Comparison of ENCODE assay signal across 12 cellular contexts in genomic region chr10:122258136-122259074, GRCh38. TPM values are rescaled to one million over a fixed set of nuclear protein-coding genes. Genes with fewer than 3 reads are reported as not detected.
A peak's percentile ranks its signal among the peaks of the same experiment; 100 is the strongest.
DNase-seq lines count a peak whose midpoint lies in the region; ATAC-seq and TF ChIP-seq lines count a peak whose summit lies in the region.
"Had no signal": no experiment of that assay in that cellular context is flagged by ENCODE, and none has a peak within 500 bp of the region (broad histone marks: within the 10 kb centered on the region; RNA-seq: fewer than 3 reads in every experiment).

No MANE protein-coding gene starts in this region.

- peaks cover 6% of the 10 kb centered on the region for H3K27me3 Mint-ChIP-seq in neural progenitor cell (ENCODE audit: insufficient read depth, low read depth)

- peaks cover 28% of the 10 kb centered on the region for H3K36me3 Mint-ChIP-seq in neural progenitor cell
- H3K36me3 Mint-ChIP-seq: CD4-positive, CD25-positive, alpha-beta regulatory T cell had no signal

- H2AFZ ChIP-seq in neural progenitor cell (replicated peaks), result no peak overlapping the region

- H3K9me3 Mint-ChIP-seq in neural progenitor cell, result peaks cover 21% of the 10 kb centered on the region

- DNase-seq in EH (ENCODE audit: low read depth) (peak; percentile 60), Panc1 (ENCODE audit: low read depth, low spot score) (no peak), cardiac septum (ENCODE audit: low spot score) (peak; percentile 70), neural progenitor cell (ENCODE audit: low spot score) (no peak), NCI-H1694 (lab: John Stamatoyannopoulos, UW) (no peak)
- DNase-seq: activated CD4-positive, alpha-beta T cell treated with anti-CD3 and anti-CD28 coated beads for 48 hours; activated naive CD4-positive, alpha-beta T cell treated with Interleukin-2 at 50 U/mL for 16 hours; CD4-positive, CD25-positive, alpha-beta regulatory T cell had no signal

- H3K9ac ChIP-seq in neural progenitor cell, result no peak overlapping the region

- H3K36me3 ChIP-seq in Panc1 (ENCODE audit: control insufficient read depth, insufficient read depth, low read length), result peaks cover 8% of the 10 kb centered on the region
- H3K36me3 ChIP-seq in neural progenitor cell, result peaks cover 3% of the 10 kb centered on the region

- H4K20me1 ChIP-seq in neural progenitor cell (ENCODE audit: low read depth), result no peaks in the 10 kb centered on the region

- H3K4me3 Mint-ChIP-seq in neural progenitor cell, result no peak overlapping the region
- H3K4me3 Mint-ChIP-seq: CD4-positive, CD25-positive, alpha-beta regulatory T cell had no signal

- no peak for TF ChIP-seq CTCF in Panc1 (IDR thresholded peaks at IDR 0.05)
- TF ChIP-seq CTCF in neural progenitor cell (IDR thresholded peaks at IDR 0.05), result no peak

- H3K4me1 Mint-ChIP-seq in neural progenitor cell, result peaks cover 9% of the 10 kb centered on the region
- H3K4me1 Mint-ChIP-seq: CD4-positive, CD25-positive, alpha-beta regulatory T cell had no signal

- H3K4me2 ChIP-seq in neural progenitor cell, result no peak overlapping the region

- H3K27me3 ChIP-seq in Panc1 (ENCODE audit: control insufficient read depth, insufficient read depth, low read length) (no peaks in the 10 kb centered on the region), neural progenitor cell (no peaks in the 10 kb centered on the region)
- H3K27me3 ChIP-seq: SJCRH30 had no signal

- H3K27ac Mint-ChIP-seq in neural progenitor cell, result peak overlapping the region; percentile 28
- H3K27ac Mint-ChIP-seq: CD4-positive, CD25-positive, alpha-beta regulatory T cell had no signal

- H3F3A ChIP-seq in neural progenitor cell (ENCODE audit: low read depth), result no peaks in the 10 kb centered on the region

- in situ Hi-C loops in Panc1 (cut with HindIII; ENCODE audit: low pct_unique_long_range_greater_than_20kb, low sequenced_read_pairs), result no loop called here

- ATAC-seq in Panc1, result peak; percentile 63
- ATAC-seq in GM21723 (IDR thresholded peaks at IDR 0.05; ENCODE audit: unreplicated experiment), result no peak
- no peak for ATAC-seq in GM19467 (IDR thresholded peaks at IDR 0.05; ENCODE audit: unreplicated experiment)
- no peak for ATAC-seq in HG03442 (IDR thresholded peaks at IDR 0.05; ENCODE audit: unreplicated experiment)

- no TSS peak for BruUV-seq in Panc1 (replicated peaks; lab: Mats Ljungman, UMichigan)

- H3K27ac ChIP-seq in Panc1 (ENCODE audit: low read length) (no peak overlapping the region), neural progenitor cell (no peak overlapping the region)
- H3K27ac ChIP-seq: SJCRH30 had no signal

- H3K9me3 ChIP-seq in Panc1 (ENCODE audit: control insufficient read depth, insufficient read depth, low read depth, low read length) (peaks cover 7% of the 10 kb centered on the region; the same call in 1 of the 2 replicates), neural progenitor cell (ENCODE audit: low read depth) (no peaks in the 10 kb centered on the region)

- CTCF ChIA-PET in Panc1 (lab: Charles Lee), result interaction anchor here (0.6 to 0.7 kb wide), 3 partner anchors 22 to 1410 kb away, joined by 3 to 10 read pairs (median 5); no protein-coding TSS in a partner anchor

- no peak overlapping the region for H3K4me3 ChIP-seq in Panc1 (ENCODE audit: low read depth in 2 of 2, low read length in 2 of 2)
- no peak overlapping the region for H3K4me3 ChIP-seq in neural progenitor cell
- H3K4me3 ChIP-seq: SJCRH30 had no signal

- H3K4me1 ChIP-seq in Panc1 (ENCODE audit: control insufficient read depth, insufficient read depth, low read length), result no peaks in the 10 kb centered on the region
- peaks cover 5% of the 10 kb centered on the region for H3K4me1 ChIP-seq in neural progenitor cell

- intact Hi-C loops in Panc1 (cut with micrococcal nuclease; ENCODE audit: unreplicated experiment), result no loop called here
- intact Hi-C loops in cardiac septum (cut with DNase I), result no loop called here

- POLR2A ChIA-PET in Panc1 (lab: Charles Lee), result no interaction called here

- no peaks in the 10 kb centered on the region for H3K79me2 ChIP-seq in neural progenitor cell (ENCODE audit: low read depth)

RNA-seq across cellular contexts. Expression of gene BTBD16, which starts 12.7 kb away (rescaled TPM):
- total RNA-seq in Panc1 (2021; ENCODE audit: unreplicated experiment), result 0.82 TPM
- polyA plus RNA-seq in Panc1 (2012; ENCODE audit: insufficient read length), result 0.71 TPM
- not detected for total RNA-seq in cardiac septum
- not detected in 2 replicates for total RNA-seq in neural progenitor cell (ENCODE audit: low replicate concordance)
- total RNA-seq: CD4-positive, CD25-positive, alpha-beta regulatory T cell; SJCRH30 had no signal

Comparison
In these comparisons a context has a peak if more than half of its experiments do, and no peak if none do; other contexts are left out.
1. DNase-seq: peak in EH (single experiment) and cardiac septum (single experiment); none in Panc1 (single experiment), neural progenitor cell (single experiment) and NCI-H1694 (single experiment).